ENCODE assay signal across 8 cellular contexts in the genomic region with DNA sequence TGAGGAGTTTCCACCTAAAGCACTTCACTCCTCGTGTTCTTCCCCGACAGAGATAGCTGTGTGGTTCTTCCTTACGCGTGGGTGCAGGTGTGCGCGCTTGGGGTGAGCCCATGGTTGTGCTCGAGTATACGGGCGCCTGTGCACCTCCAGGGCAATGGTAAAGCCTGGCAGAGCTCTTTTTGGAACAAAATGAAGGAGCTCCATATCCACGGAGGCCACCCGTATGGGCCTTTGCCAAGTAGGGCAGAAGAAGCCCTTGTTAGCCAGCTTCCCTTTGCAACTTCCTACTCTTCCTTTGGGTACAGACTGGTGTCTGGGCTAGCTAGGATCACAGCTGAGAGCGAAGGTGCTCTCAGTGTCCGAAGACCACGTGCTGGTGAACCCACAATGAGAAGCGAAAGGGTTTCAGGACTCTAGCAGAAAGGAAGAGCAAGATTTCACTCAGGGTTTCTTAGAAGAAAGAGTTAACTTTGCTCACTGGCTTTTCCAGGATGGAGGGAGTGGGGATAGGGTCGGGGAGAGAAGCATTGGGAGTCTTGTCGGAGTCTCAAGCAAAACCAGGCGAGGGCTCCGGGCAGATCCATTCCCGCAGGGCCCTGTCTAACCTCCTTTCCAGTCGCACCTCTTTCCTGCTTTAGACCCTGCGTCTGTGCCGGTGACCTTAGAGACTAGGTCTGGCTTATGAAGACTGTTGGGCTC. TPM values are rescaled to one million over a fixed set of nuclear protein-coding genes. Genes with fewer than 3 reads are reported as not detected.
DNase-seq lines count a peak whose midpoint lies in the region; ATAC-seq, FAIRE-seq and TF ChIP-seq lines count a peak whose summit lies in the region.

No MANE protein-coding gene starts in this region.

- POLR2A ChIA-PET in naive thymus-derived CD8-positive, alpha-beta T cell (lab: Charles Lee): no interaction called here

- peak overlapping the region; percentile 99 for H3K27ac Mint-ChIP-seq in endothelial cell (ENCODE audit: unreplicated experiment)
- peak overlapping the region in 1 of 10 donors; percentile 44 for H3K27ac Mint-ChIP-seq in naive thymus-derived CD8-positive, alpha-beta T cell

- H3K4me1 Mint-ChIP-seq in endothelial cell (ENCODE audit: unreplicated experiment): peaks cover 26% of the 10 kb centered on the region
- H3K4me1 Mint-ChIP-seq in naive thymus-derived CD8-positive, alpha-beta T cell: peaks cover 17 to 58% (median 44%) of the 10 kb centered on the region in 4 donors

- no peak for TF ChIP-seq CTCF in endothelial cell (IDR thresholded peaks at IDR 0.05; ENCODE audit: unreplicated experiment)

- no peaks in the 10 kb centered on the region for H3K36me3 Mint-ChIP-seq in endothelial cell (ENCODE audit: low read depth, unreplicated experiment)
- H3K36me3 Mint-ChIP-seq in naive thymus-derived CD8-positive, alpha-beta T cell: no peaks in the 10 kb centered on the region

- DNase-seq in NCI-H446 treated with DMSO at 0.1 percent for 48 hours (lab: John Stamatoyannopoulos, UW) (peak; percentile 71), endothelial cell (ENCODE audit: low spot score) (peak; percentile 53), GM19239 (ENCODE audit: insufficient read length, low spot score) (no peak), kidney tubule cell (ENCODE audit: low spot score) (no peak)
- no peak for DNase-seq in naive thymus-derived CD8-positive, alpha-beta T cell

- no peak for FAIRE-seq in GM19239 (lab: Jason Lieb, UNC)

- ATAC-seq in GM19395 (IDR thresholded peaks at IDR 0.05; ENCODE audit: unreplicated experiment): peak; percentile 48
- ATAC-seq in naive thymus-derived CD8-positive, alpha-beta T cell: peak in 1 of 2 donors; percentile 56
- ATAC-seq in GM21786 (IDR thresholded peaks at IDR 0.05; ENCODE audit: unreplicated experiment): no peak
- no peak for ATAC-seq in GM21423 (IDR thresholded peaks at IDR 0.05; ENCODE audit: unreplicated experiment)

- H3K27me3 Mint-ChIP-seq in endothelial cell (ENCODE audit: unreplicated experiment): peaks cover 19% of the 10 kb centered on the region
- H3K27me3 Mint-ChIP-seq in naive thymus-derived CD8-positive, alpha-beta T cell: peaks cover 42 to 73% (median 59%) of the 10 kb centered on the region in 5 donors

- H3K4me3 Mint-ChIP-seq in endothelial cell (ENCODE audit: unreplicated experiment): peak overlapping the region; percentile 96
- peak overlapping the region; percentile 50 to 83 (median 72) for H3K4me3 Mint-ChIP-seq in naive thymus-derived CD8-positive, alpha-beta T cell

- H3K9me3 Mint-ChIP-seq in endothelial cell (ENCODE audit: unreplicated experiment): no peaks in the 10 kb centered on the region
- H3K9me3 Mint-ChIP-seq in naive thymus-derived CD8-positive, alpha-beta T cell: peaks cover 0 to 8% (median 0%) of the 10 kb centered on the region in 9 donors

RNA-seq across cellular contexts. Expression of gene LRFN5, which starts 1.0 kb away (rescaled TPM):
- total RNA-seq in endothelial cell (ENCODE audit: unreplicated experiment): 13.3 TPM
- total RNA-seq in naive thymus-derived CD8-positive, alpha-beta T cell: not detected
- polyA plus RNA-seq in naive thymus-derived CD8-positive, alpha-beta T cell: not detected

Comparison
In these comparisons a context has a peak if more than half of its experiments do, and no peak if none do; other contexts are left out.
1. DNase-seq: peak in NCI-H446 treated with DMSO at 0.1 percent for 48 hours (single experiment) and endothelial cell (single experiment); none in naive thymus-derived CD8-positive, alpha-beta T cell (0 of 10), GM19239 (single experiment) and kidney tubule cell (single experiment).
2. RNA of gene LRFN5, which starts 1.0 kb away (total RNA-seq): 13.3 TPM in endothelial cell (single experiment); not detected in naive thymus-derived CD8-positive, alpha-beta T cell; every median in the first group is over 10 times any median in the second.